23 cellular contexts compared by ENCODE assay signal in the genomic region with DNA sequence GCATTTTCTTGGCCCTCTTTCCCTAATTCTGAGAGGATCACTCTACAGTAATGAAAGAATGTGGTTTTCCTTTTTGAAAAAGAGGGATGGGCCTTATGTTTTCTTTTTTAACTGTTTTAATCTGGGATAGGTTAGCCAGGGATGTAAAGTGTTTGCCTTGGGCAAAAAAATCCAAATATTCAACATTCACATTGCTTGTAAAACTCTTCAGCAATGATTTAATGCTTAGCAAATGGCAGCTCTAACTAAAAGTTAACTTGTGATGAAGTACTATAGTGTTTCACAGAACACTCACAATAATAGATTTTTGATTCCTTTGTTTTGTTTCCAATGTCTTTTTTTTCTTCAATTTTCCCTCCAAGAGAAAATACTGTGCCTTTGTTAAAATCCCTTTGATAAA.
"Had no signal": no experiment of that assay in that cellular context is flagged by ENCODE, and none has a peak within 500 bp of the region (broad histone marks: within the 10 kb centered on the region; RNA-seq: fewer than 3 reads in every experiment).

No MANE protein-coding gene starts in this region.

- H3K27ac Mint-ChIP-seq: dendritic cell treated with granulocyte-macrophage colony-stimulating factor and Interleukin-4, amounts not matched to agents 40 ng/mL and 50 ng/mL, for 4 days; endodermal cell; naive thymus-derived CD4-positive, alpha-beta T cell; stimulated activated naive B cell treated with anti-CD40 and anti-IgM and Interleukin-4, amounts not matched to agents 10 μg/mL and 1 μg/mL and 100 μg/mL, for 72 hours; stimulated activated naive CD8-positive, alpha-beta T cell treated with anti-CD3 and anti-CD28 coated beads, Interleukin-15, amount 100 ng/mL, for 72 hours had no signal

- H3K36me3 ChIP-seq: colonic mucosa, gastrocnemius medialis, lower lobe of right lung, neutrophil, sigmoid colon, spleen, suprapubic skin, transverse colon, vagina had no signal

- H3K27me3 ChIP-seq: colonic mucosa, gastrocnemius medialis, neutrophil, sigmoid colon, spleen, suprapubic skin, transverse colon, vagina had no signal

- H3K4me1 ChIP-seq: colonic mucosa, gastrocnemius medialis, lower lobe of right lung, psoas muscle, spleen, suprapubic skin, transverse colon, vagina had no signal

- H3K4me1 Mint-ChIP-seq: naive thymus-derived CD4-positive, alpha-beta T cell; stimulated activated naive B cell treated with anti-CD40 and anti-IgM and Interleukin-4, amounts not matched to agents 10 μg/mL and 1 μg/mL and 100 μg/mL, for 72 hours; stimulated activated naive CD8-positive, alpha-beta T cell treated with anti-CD3 and anti-CD28 coated beads, Interleukin-15, amount 100 ng/mL, for 72 hours had no signal

- H3K4me3 Mint-ChIP-seq: dendritic cell treated with granulocyte-macrophage colony-stimulating factor and Interleukin-4, amounts not matched to agents 40 ng/mL and 50 ng/mL, for 4 days; endodermal cell; naive thymus-derived CD4-positive, alpha-beta T cell; stimulated activated naive B cell treated with anti-CD40 and anti-IgM and Interleukin-4, amounts not matched to agents 10 μg/mL and 1 μg/mL and 100 μg/mL, for 72 hours; stimulated activated naive CD8-positive, alpha-beta T cell treated with anti-CD3 and anti-CD28 coated beads, Interleukin-15, amount 100 ng/mL, for 72 hours had no signal

- H3K9me3 Mint-ChIP-seq: dendritic cell treated with granulocyte-macrophage colony-stimulating factor and Interleukin-4, amounts not matched to agents 40 ng/mL and 50 ng/mL, for 4 days; endodermal cell; stimulated activated naive B cell treated with anti-CD40 and anti-IgM and Interleukin-4, amounts not matched to agents 10 μg/mL and 1 μg/mL and 100 μg/mL, for 72 hours; stimulated activated naive CD8-positive, alpha-beta T cell treated with anti-CD3 and anti-CD28 coated beads, Interleukin-15, amount 100 ng/mL, for 72 hours had no signal

- H3K4me3 ChIP-seq: colonic mucosa, gastrocnemius medialis, lower lobe of right lung, mucosa of descending colon, psoas muscle, sigmoid colon, spleen, suprapubic skin, transverse colon, vagina had no signal

- H3K27ac ChIP-seq: colonic mucosa, epithelial cell of prostate, gastrocnemius medialis, lower lobe of right lung, neutrophil, psoas muscle, spleen, suprapubic skin, transverse colon, vagina had no signal

- DNase-seq: colonic mucosa; effector CD8-positive, alpha-beta T cell; endodermal cell; foreskin fibroblast; gastrocnemius medialis; head of caudate nucleus; left ventricle myocardium superior; lower lobe of right lung; mucosa of descending colon; naive thymus-derived CD4-positive, alpha-beta T cell; psoas muscle; right cardiac atrium; sigmoid colon; spleen; stimulated activated CD4-positive, alpha-beta T cell treated with anti-CD3 and anti-CD28 coated beads, Interleukin-4, amount 100 ng/mL, for 4 hours; stimulated activated naive B cell treated with anti-CD40 and anti-IgM and Interleukin-4, amounts not matched to agents 10 μg/mL and 1 μg/mL and 100 μg/mL, for 72 hours; stimulated activated naive CD8-positive, alpha-beta T cell treated with anti-CD3 and anti-CD28 coated beads, Interleukin-15, amount 100 ng/mL, for 72 hours; transverse colon had no signal

- H3K27me3 Mint-ChIP-seq: dendritic cell treated with granulocyte-macrophage colony-stimulating factor and Interleukin-4, amounts not matched to agents 40 ng/mL and 50 ng/mL, for 4 days; naive thymus-derived CD4-positive, alpha-beta T cell; stimulated activated naive B cell treated with anti-CD40 and anti-IgM and Interleukin-4, amounts not matched to agents 10 μg/mL and 1 μg/mL and 100 μg/mL, for 72 hours; stimulated activated naive CD8-positive, alpha-beta T cell treated with anti-CD3 and anti-CD28 coated beads, Interleukin-15, amount 100 ng/mL, for 72 hours had no signal

- H3K9me3 ChIP-seq: colonic mucosa, gastrocnemius medialis, lower lobe of right lung, mucosa of descending colon, neutrophil, psoas muscle, sigmoid colon, suprapubic skin, transverse colon, vagina had no signal

- H3K36me3 Mint-ChIP-seq: naive thymus-derived CD4-positive, alpha-beta T cell; stimulated activated naive B cell treated with anti-CD40 and anti-IgM and Interleukin-4, amounts not matched to agents 10 μg/mL and 1 μg/mL and 100 μg/mL, for 72 hours had no signal
